In genomic region chr4:3531887-3532713, GRCh38 we compare ENCODE assay signal across 8 cellular contexts. TPM values are rescaled to one million over a fixed set of nuclear protein-coding genes. Genes with fewer than 3 reads are reported as not detected.
DNase-seq lines count a peak whose midpoint lies in the region; ATAC-seq and TF ChIP-seq lines count a peak whose summit lies in the region.

Gene LRPAP1 (minus strand): TSS chr4:3532422. CDS start chr4:3532412, 10 bp downstream.

- H3K4me1 ChIP-seq in Caco-2 (peaks cover 14% of the 10 kb centered on the region), HUES64 (ENCODE audit: insufficient read depth, low read length) (peaks cover 5% of the 10 kb centered on the region; the same call in 1 of the 2 replicates), OCI-LY3 (ENCODE audit: low read length) (peaks cover 23% of the 10 kb centered on the region), mucosa of descending colon (ENCODE audit: low read depth) (peaks cover 18% of the 10 kb centered on the region)

- H3K27ac ChIP-seq in HUES64 (ENCODE audit: low read depth, low read length), result no peak within 1 kb of the TSS
- 0 out of 2 replicates have a peak within 1 kb of the TSS, but pooled peaks have one; percentile 12 for H3K27ac ChIP-seq in OCI-LY3 (ENCODE audit: low read length)
- H3K27ac ChIP-seq in epithelial cell of prostate, result no peak within 1 kb of the TSS

- CTCF ChIA-PET in Caco-2 (lab: Charles Lee), result no interaction called here

- H3K36me3 Mint-ChIP-seq in Caco-2 (ENCODE audit: insufficient read depth, unreplicated experiment), result peaks cover 45% of the 10 kb centered on the region

- no TSS peak for BruUV-seq in Caco-2 (replicated peaks; lab: Mats Ljungman, UMichigan)

- intact Hi-C loops in Caco-2 (cut with micrococcal nuclease; ENCODE audit: unreplicated experiment) (no loop called here), mucosa of descending colon (cut with DNase I, micrococcal nuclease) (no loop called here)

- H3K27me3 ChIP-seq in Caco-2 (replicated peaks; ENCODE audit: control insufficient read depth, insufficient read depth, low read length) (no peaks in the 10 kb centered on the region), HUES64 (ENCODE audit: insufficient read depth, low read length) (peaks cover 32% of the 10 kb centered on the region), OCI-LY3 (ENCODE audit: low read depth, low read length) (no peaks in the 10 kb centered on the region)

- H3K9ac ChIP-seq in HUES64 (ENCODE audit: low read depth, low read length) (peak within 1 kb of the TSS; percentile 86), OCI-LY3 (ENCODE audit: low read length) (peak within 1 kb of the TSS; percentile 73)

- H3K36me3 ChIP-seq in Caco-2 (ENCODE audit: control insufficient read depth, insufficient read depth, low read length), result peaks cover 4% of the 10 kb centered on the region
- peaks cover 11% of the 10 kb centered on the region for H3K36me3 ChIP-seq in HUES64 (ENCODE audit: insufficient read depth, low read length)
- peaks cover 5% of the 10 kb centered on the region for H3K36me3 ChIP-seq in OCI-LY3 (replicated peaks; ENCODE audit: low read depth, low read length)
- no peaks in the 10 kb centered on the region for H3K36me3 ChIP-seq in mucosa of descending colon (ENCODE audit: low read depth)

- H3K27ac Mint-ChIP-seq in Caco-2 (ENCODE audit: unreplicated experiment), result peak within 1 kb of the TSS; percentile 97

- H3K4me2 ChIP-seq in OCI-LY3 (ENCODE audit: low read length), result peak within 1 kb of the TSS; percentile 95

- no peaks in the 10 kb centered on the region for H3K9me3 ChIP-seq in Caco-2
- no peaks in the 10 kb centered on the region for H3K9me3 ChIP-seq in HUES64 (ENCODE audit: insufficient read depth, low read depth, low read length)
- no peaks in the 10 kb centered on the region for H3K9me3 ChIP-seq in OCI-LY3 (ENCODE audit: insufficient read depth, low read length)
- H3K9me3 ChIP-seq in mucosa of descending colon, result no peaks in the 10 kb centered on the region

- TF ChIP-seq CTCF in Caco-2 (IDR thresholded peaks at IDR 0.05; ENCODE audit: insufficient read depth in 1 of 2, low read depth in 1 of 2, low read length in 1 of 2, severe bottlenecking in 1 of 2, unreplicated experiment in 1 of 2) (no peak), OCI-LY3 (IDR thresholded peaks at IDR 0.05; ENCODE audit: low read depth, low read length) (no peak), mucosa of descending colon (IDR thresholded peaks at IDR 0.05) (no peak)

- ATAC-seq in GM21390 (IDR thresholded peaks at IDR 0.05; ENCODE audit: unreplicated experiment) (peak; percentile 83), mucosa of descending colon (peak; percentile 97)

- H2AFZ ChIP-seq in OCI-LY3 (ENCODE audit: low read depth, low read length), result peak within 1 kb of the TSS; percentile 49; the same call in 1 of the 2 replicates

- H3K27me3 Mint-ChIP-seq in Caco-2 (ENCODE audit: insufficient read depth, unreplicated experiment), result peaks cover 4% of the 10 kb centered on the region

- POLR2A ChIA-PET in Caco-2 (lab: Charles Lee), result no interaction called here

- WGBS in HUES64, result under 1% methylated on average over 82 of the region's 82 CpGs

- DNase-seq in Caco-2 (peak; percentile 84 to 91), activated T-cell treated with anti-CD3 and anti-CD28 coated beads for 24 hours (ENCODE audit: low read depth) (peak; percentile 85), epithelial cell of prostate (ENCODE audit: low read depth, low spot score) (peak; percentile 27), mucosa of descending colon (peak; percentile 91 to 95 (median 93))
- DNase-seq in stimulated activated CD8-positive, alpha-beta memory T cell treated with anti-CD3 and anti-CD28 coated beads, Interleukin-4, amount 100 ng/mL, for 24 hours (ENCODE audit: low read depth), result peak; percentile 90

- peak within 1 kb of the TSS; percentile 95 for H3K4me3 ChIP-seq in Caco-2 (ENCODE audit: low read depth, low read length)
- peak within 1 kb of the TSS; percentile 92 for H3K4me3 ChIP-seq in HUES64 (ENCODE audit: low read length)
- H3K4me3 ChIP-seq in OCI-LY3 (ENCODE audit: low read length), result peak within 1 kb of the TSS; percentile 84
- peak within 1 kb of the TSS; percentile 80 for H3K4me3 ChIP-seq in mucosa of descending colon

- H3K4me1 Mint-ChIP-seq in Caco-2 (ENCODE audit: low read depth, unreplicated experiment), result peaks cover 7% of the 10 kb centered on the region

- peaks cover 46% of the 10 kb centered on the region for H3K79me2 ChIP-seq in OCI-LY3 (ENCODE audit: low read length)

- H4K20me1 ChIP-seq in OCI-LY3 (ENCODE audit: insufficient read depth, low read length), result peaks cover 43% of the 10 kb centered on the region

- peak within 1 kb of the TSS; percentile 88 for H3K4me3 Mint-ChIP-seq in Caco-2 (ENCODE audit: unreplicated experiment)

- H3K9me3 Mint-ChIP-seq in Caco-2 (ENCODE audit: unreplicated experiment), result peaks cover 10% of the 10 kb centered on the region

RNA-seq across cellular contexts. Expression of gene LRPAP1, which starts in this region (rescaled TPM):
- total RNA-seq in Caco-2 (2022) (211 and 224 TPM in 2 replicates), mucosa of descending colon (100 to 1,000 TPM; 109 to 139 (median 137) TPM)
- 54.4 TPM for polyA plus RNA-seq in HUES64 (2013, experiment 1 of 2)
- 56.7 TPM for polyA plus RNA-seq in HUES64 (2013, experiment 2 of 2)

Comparison
In these comparisons a context has a peak if more than half of its experiments do, and no peak if none do; other contexts are left out.
1. DNase-seq: peak in every context shown above with its lines; median percentile 93 in mucosa of descending colon; 90 in stimulated activated CD8-positive, alpha-beta memory T cell treated with anti-CD3 and anti-CD28 coated beads, Interleukin-4, amount 100 ng/mL, for 24 hours; 88 in Caco-2; 85 in activated T-cell treated with anti-CD3 and anti-CD28 coated beads for 24 hours; 27 in epithelial cell of prostate.